Comparison of ENCODE assay signal across 24 cellular contexts in genomic region chr6:156283091-156283490, GRCh38.
DNase-seq lines count a peak whose midpoint lies in the region; ATAC-seq, FAIRE-seq and TF ChIP-seq lines count a peak whose summit lies in the region.
"Had no signal": no experiment of that assay in that cellular context is flagged by ENCODE, and none has a peak within 500 bp of the region (broad histone marks: within the 10 kb centered on the region; RNA-seq: fewer than 3 reads in every experiment).

No MANE protein-coding gene starts in this region.

- in situ Hi-C loops in GM12878 (cut with MboI): no loop called here

- no peaks in the 10 kb centered on the region for H3K79me2 ChIP-seq in DOHH2 (ENCODE audit: control insufficient read depth, low read length)
- H3K79me2 ChIP-seq in Loucy (ENCODE audit: insufficient read depth, low read length): no peaks in the 10 kb centered on the region
- H3K79me2 ChIP-seq in GM12878 (ENCODE audit: control insufficient read depth, insufficient read depth, low read length): no peaks in the 10 kb centered on the region

- no peaks in the 10 kb centered on the region for H4K20me1 ChIP-seq in DOHH2 (ENCODE audit: control insufficient read depth, insufficient read depth, low read depth, low read length)
- no peaks in the 10 kb centered on the region for H4K20me1 ChIP-seq in Loucy (ENCODE audit: insufficient read depth, low read length, poor library complexity, severe bottlenecking)
- H4K20me1 ChIP-seq in GM12878 (ENCODE audit: control insufficient read depth, insufficient read depth): no peaks in the 10 kb centered on the region

- H3K27me3 ChIP-seq in DOHH2 (ENCODE audit: control insufficient read depth, low read length): peaks cover 3% of the 10 kb centered on the region; the same call in 1 of the 2 replicates
- no peaks in the 10 kb centered on the region for H3K27me3 ChIP-seq in Loucy (ENCODE audit: insufficient read depth, low read length, poor library complexity, severe bottlenecking)
- H3K27me3 ChIP-seq in GM12878 (replicated peaks in 1 of 2; ENCODE audit: control insufficient read depth in 2 of 2, insufficient read depth in 2 of 2, low read length in 1 of 2): peaks cover 0 to 3% of the 10 kb centered on the region in 2 experiments; a peak in 2 of 4 replicates
- H3K27me3 ChIP-seq in SJCRH30: no peaks in the 10 kb centered on the region
- H3K27me3 ChIP-seq: cardiac muscle cell, neural progenitor cell, right lobe of liver, upper lobe of right lung had no signal

- peak; percentile 31; the same call in 1 of the 2 replicates for TF ChIP-seq RAD21 in GM12878 (IDR thresholded peaks at IDR 0.05; ENCODE audit: insufficient read depth, low read depth, low read length)

- TF ChIP-seq CTCF in DOHH2 (IDR thresholded peaks at IDR 0.05; ENCODE audit: low read depth, low read length, poor library complexity, severe bottlenecking): peak; percentile 28
- peak; percentile 22; the same call in 1 of the 2 replicates for TF ChIP-seq CTCF in Loucy (conservative IDR thresholded peaks at IDR 0.05; ENCODE audit: low read length)
- no peak; a peak in 1 of 6 replicates for TF ChIP-seq CTCF in GM12878 (IDR thresholded peaks at IDR 0.05 in 2 of 3, conservative IDR thresholded peaks at IDR 0.05 in 1 of 3; ENCODE audit: control insufficient read depth in 2 of 3, extremely low read depth in 1 of 3, insufficient read depth in 1 of 3, low read depth in 3 of 3, low read length in 3 of 3)

- DNase-seq in GM12878 (ENCODE audit: low read depth, low spot score) (no peak), midbrain (lab: John Stamatoyannopoulos, UW) (peak; percentile 69), SJCRH30 (no peak), NCI-H526 treated with DMSO at 0.1 percent for 48 hours (lab: John Stamatoyannopoulos, UW) (no peak)
- DNase-seq: activated CD4-positive, alpha-beta memory T cell treated with anti-CD3 and anti-CD28 coated beads, Interleukin-2, amount 10 ng/mL, durations not matched to agents 7 days and 5 days; activated CD4-positive, alpha-beta T cell treated with anti-CD3 and anti-CD28 coated beads for 1 hour; activated CD8-positive, alpha-beta memory T cell treated with anti-CD3 and anti-CD28 coated beads, Interleukin-2, amount 50 U/mL, for 48 hours; effector memory CD8-positive, alpha-beta T cell; GOT3; NCI-H1092; NCI-H187 treated with DMSO at 0.1 percent for 48 hours; NCI-H2227 treated with DMSO at 0.1 percent for 48 hours; NCI-H82; right lobe of liver; SHP77; stimulated activated CD4-positive, alpha-beta T cell treated with anti-CD3 and anti-CD28 coated beads, Interleukin-4, amount 100 ng/mL, for 24 hours; upper lobe of right lung had no signal

- BruUV-seq in GM12878 (replicated peaks; lab: Mats Ljungman, UMichigan): no TSS peak

- RAD21 ChIA-PET in GM12878 (lab: Charles Lee; ENCODE audit: unreplicated experiment): no interaction called here

- CTCF ChIA-PET in GM12878 (lab: Yijun Ruan, JAX): interaction anchor here (0.6 to 0.7 kb wide), 2 partner anchors 12 to 128 kb away, joined by 3 to 4 read pairs; no protein-coding TSS in a partner anchor

- H3K9ac ChIP-seq in Loucy (ENCODE audit: low read depth, low read length, poor library complexity, severe bottlenecking): no peak overlapping the region
- H3K9ac ChIP-seq in GM12878 (ENCODE audit: control insufficient read depth, insufficient read depth, low read length): no peak overlapping the region
- H3K9ac ChIP-seq: neural progenitor cell had no signal

- H3K4me1 ChIP-seq in DOHH2 (ENCODE audit: control insufficient read depth, low read length) (peaks cover 63% of the 10 kb centered on the region), Loucy (ENCODE audit: insufficient read depth, low read length, poor library complexity, severe bottlenecking) (peaks cover 40% of the 10 kb centered on the region), GM12878 (ENCODE audit: control insufficient read depth, insufficient read depth, low read length) (peaks cover 3% of the 10 kb centered on the region), SJCRH30 (no peaks in the 10 kb centered on the region)
- H3K4me1 ChIP-seq: right lobe of liver had no signal

- no peak for TF ChIP-seq POLR2A in GM12878 (IDR thresholded peaks at IDR 0.05; ENCODE audit: low read depth, low read length)

- intact Hi-C loops in GM12878 (cut with micrococcal nuclease; ENCODE audit: unreplicated experiment): no loop called here

- no peak overlapping the region for H3K4me3 ChIP-seq in DOHH2 (ENCODE audit: low read length)
- H3K4me3 ChIP-seq in Loucy (ENCODE audit: low read length, poor library complexity, severe bottlenecking): no peak overlapping the region
- no peak overlapping the region for H3K4me3 ChIP-seq in GM12878
- H3K4me3 ChIP-seq in SJCRH30: no peak overlapping the region
- H3K4me3 ChIP-seq: cardiac muscle cell, coronary artery, neural progenitor cell, right lobe of liver, upper lobe of right lung had no signal

- FAIRE-seq in GM12878 (lab: Jason Lieb, UNC): no peak

- no peak for TF ChIP-seq EP300 in GM12878 (IDR thresholded peaks at IDR 0.05; ENCODE audit: borderline replicate concordance in 1 of 2, control insufficient read depth in 1 of 2, low read depth in 2 of 2, low read length in 2 of 2)

- H2AFZ ChIP-seq in Loucy (ENCODE audit: low read length) (no peak overlapping the region), GM12878 (ENCODE audit: control insufficient read depth, low read depth, low read length) (no peak overlapping the region)
- H2AFZ ChIP-seq: neural progenitor cell had no signal

- SMC1A ChIA-PET in GM12878 (lab: Charles Lee; ENCODE audit: uncharacterized antibody, unreplicated experiment): interaction anchor here (1.3 kb wide), 1 partner anchor 11 kb away, joined by 3 read pairs; no protein-coding TSS in a partner anchor

- H3K4me2 ChIP-seq in DOHH2 (ENCODE audit: low read length): no peak overlapping the region
- no peak overlapping the region for H3K4me2 ChIP-seq in Loucy (ENCODE audit: low read depth, low read length, poor library complexity, severe bottlenecking)
- H3K4me2 ChIP-seq in GM12878 (ENCODE audit: control insufficient read depth, insufficient read depth): no peak overlapping the region
- H3K4me2 ChIP-seq: neural progenitor cell had no signal

- H3K9me3 ChIP-seq in DOHH2 (ENCODE audit: control insufficient read depth, insufficient read depth, low read length) (peaks cover under 1% of the 10 kb centered on the region), Loucy (ENCODE audit: insufficient read depth, low read depth, low read length) (peaks cover under 1% of the 10 kb centered on the region; the same call in 1 of the 2 replicates), GM12878 (replicated peaks; ENCODE audit: control insufficient read depth, insufficient read depth, low read length) (no peaks in the 10 kb centered on the region; the same call in 2 of the 3 replicates), SJCRH30 (replicated peaks) (no peaks in the 10 kb centered on the region)
- H3K9me3 ChIP-seq: right lobe of liver, upper lobe of right lung had no signal

- H3K27ac ChIP-seq in DOHH2 (ENCODE audit: low read depth, low read length): no peak overlapping the region
- no peak overlapping the region for H3K27ac ChIP-seq in GM12878 (ENCODE audit: control insufficient read depth, insufficient read depth)
- H3K27ac ChIP-seq in SJCRH30: no peak overlapping the region
- H3K27ac ChIP-seq: cardiac muscle cell, coronary artery, neural progenitor cell, right lobe of liver, upper lobe of right lung had no signal

- 100% methylated on average over 1 of the region's 1 CpG for WGBS in GM12878 (ENCODE audit: insufficient coverage, insufficient replicate concordance, low lambda C conversion rate, missing lambda C conversion rate)

- H3K9me2 ChIP-seq in DOHH2 (replicated peaks; ENCODE audit: control insufficient read depth, low read length): no peaks in the 10 kb centered on the region
- H3K9me2 ChIP-seq in Loucy (replicated peaks; ENCODE audit: low read depth, low read length): no peaks in the 10 kb centered on the region

- H3K36me3 ChIP-seq in DOHH2 (ENCODE audit: control insufficient read depth, low read length) (peaks cover 6% of the 10 kb centered on the region), Loucy (ENCODE audit: insufficient read depth, low read length) (no peaks in the 10 kb centered on the region), GM12878 (ENCODE audit: control insufficient read depth in 2 of 2, insufficient read depth in 2 of 2, low read length in 1 of 2) (no peaks in the 10 kb centered on the region), SJCRH30 (no peaks in the 10 kb centered on the region)
- H3K36me3 ChIP-seq: cardiac muscle cell, neural progenitor cell, right lobe of liver, upper lobe of right lung had no signal

- POLR2A ChIA-PET in GM12878 (lab: Charles Lee): no interaction called here

- H3F3A ChIP-seq in DOHH2 (ENCODE audit: control insufficient read depth, insufficient read depth) (peaks cover 21% of the 10 kb centered on the region), Loucy (ENCODE audit: low read depth) (peaks cover 9% of the 10 kb centered on the region)

- no peak for ATAC-seq in GM12878
- no peak for ATAC-seq in HG03354 (IDR thresholded peaks at IDR 0.05; ENCODE audit: poor library complexity, severe bottlenecking, unreplicated experiment)
- ATAC-seq: effector memory CD8-positive, alpha-beta T cell; right lobe of liver; stimulated activated effector memory CD8-positive, alpha-beta T cell treated with anti-CD3 and anti-CD28 coated beads, Interleukin-12 subunit alpha, Interleukin-12 subunit beta, amount 100 ng/mL, for 72 hours; upper lobe of right lung had no signal

Comparison
In these comparisons a context has a peak if more than half of its experiments do, and no peak if none do; other contexts are left out.
1. CTCF ChIP-seq: peak in DOHH2 (single experiment) and Loucy (single experiment); none in GM12878 (0 of 3).